In the genomic region with DNA sequence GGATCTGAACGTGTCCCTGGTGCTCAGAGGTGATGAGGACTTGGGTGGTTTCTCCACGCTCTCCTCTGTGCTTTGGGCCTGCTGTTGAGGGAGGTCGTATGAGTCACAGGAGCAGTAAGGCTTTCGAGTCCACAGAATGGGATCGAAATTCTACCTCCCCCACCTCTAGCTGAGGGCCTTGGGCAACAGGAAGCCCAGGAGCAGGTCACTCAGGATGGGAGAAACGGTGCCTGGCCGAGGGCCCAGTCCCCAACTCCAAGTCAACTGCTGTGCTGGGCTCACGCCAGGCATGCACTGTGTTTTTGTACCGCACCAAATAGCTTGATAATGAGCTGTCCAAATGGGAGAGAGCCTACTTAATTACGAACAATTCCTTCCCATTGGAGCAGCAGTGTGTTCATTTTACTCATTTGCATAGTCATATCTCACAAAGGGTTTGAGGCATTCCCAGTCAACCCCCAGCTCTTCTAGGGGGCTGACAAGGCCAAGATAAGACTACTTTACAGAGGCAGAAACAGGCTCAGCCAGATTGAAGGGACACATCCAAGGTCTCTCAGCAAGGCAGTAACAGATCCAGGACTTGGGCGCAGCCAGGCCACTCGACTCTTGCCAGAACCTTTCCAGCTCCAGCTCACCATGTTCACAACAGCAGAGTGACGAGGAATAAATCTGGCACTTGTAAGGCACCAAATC, we compare ENCODE assay signal across 12 cellular contexts. TPM values are rescaled to one million over a fixed set of nuclear protein-coding genes. Genes with fewer than 3 reads are reported as not detected.
DNase-seq lines count a peak whose midpoint lies in the region; ATAC-seq, FAIRE-seq and TF ChIP-seq lines count a peak whose summit lies in the region.
"Had no signal": no experiment of that assay in that cellular context is flagged by ENCODE, and none has a peak within 500 bp of the region (broad histone marks: within the 10 kb centered on the region; RNA-seq: fewer than 3 reads in every experiment).

No MANE protein-coding gene starts in this region.

- FAIRE-seq in kidney (lab: Jason Lieb, UNC): no peak
- FAIRE-seq: endometrium had no signal

- no peaks in the 10 kb centered on the region for H3K9me3 Mint-ChIP-seq in natural killer cell treated with Interleukin-12 subunit alpha and Interleukin-12 subunit beta and Interleukin-15 and Interleukin-18, amount 100 ng/mL, for 72 hours
- H3K9me3 Mint-ChIP-seq in natural killer cell (no peaks in the 10 kb centered on the region), brain (no peaks in the 10 kb centered on the region)
- H3K9me3 Mint-ChIP-seq: stimulated activated memory B cell treated with anti-CD40 and anti-IgM and Interleukin-4, amounts not matched to agents 10 μg/mL and 1 μg/mL and 100 μg/mL, for 72 hours had no signal

- H3K4me3 Mint-ChIP-seq in natural killer cell treated with Interleukin-12 subunit alpha and Interleukin-12 subunit beta and Interleukin-15 and Interleukin-18, amount 100 ng/mL, for 72 hours: no peak overlapping the region
- no peak overlapping the region for H3K4me3 Mint-ChIP-seq in natural killer cell
- H3K4me3 Mint-ChIP-seq in brain: peak overlapping the region in 3 of 5 experiments; percentile 43 to 58 (median 49)
- H3K4me3 Mint-ChIP-seq: stimulated activated memory B cell treated with anti-CD40 and anti-IgM and Interleukin-4, amounts not matched to agents 10 μg/mL and 1 μg/mL and 100 μg/mL, for 72 hours had no signal

- H3K4me3 ChIP-seq in kidney (ENCODE audit: low read length in 2 of 2): no peak overlapping the region
- H3K4me3 ChIP-seq: BLaER1 had no signal

- peak; percentile 53 for DNase-seq in natural killer cell treated with Interleukin-12 subunit alpha and Interleukin-12 subunit beta and Interleukin-15 and Interleukin-18, amount 100 ng/mL, for 72 hours (ENCODE audit: low spot score)
- DNase-seq in natural killer cell (no peak), kidney (peak; percentile 81), kidney glomerular epithelial cell (lab: John Stamatoyannopoulos, UW) (no peak), NCI-H748 treated with DMSO at 0.1 percent for 48 hours (lab: John Stamatoyannopoulos, UW) (no peak)
- no peak for DNase-seq in stimulated activated CD4-positive, alpha-beta T cell treated with anti-CD3 and anti-CD28 coated beads, Interleukin-2, amount 100 ng/mL, for 48 hours
- no peak for DNase-seq in activated T-cell treated with anti-CD3 and anti-CD28 coated beads, Interleukin-2, amount 50 U/mL, for 48 hours
- DNase-seq: activated T-cell treated with anti-CD3 and anti-CD28 coated beads for 4 hours had no signal

- no peaks in the 10 kb centered on the region for H3K36me3 ChIP-seq in kidney (ENCODE audit: control insufficient read depth in 1 of 2, insufficient read depth in 2 of 2, low read length in 2 of 2)

- no peak for ATAC-seq in natural killer cell treated with Interleukin-12 subunit alpha and Interleukin-12 subunit beta and Interleukin-15 and Interleukin-18, amount 100 ng/mL, for 72 hours
- ATAC-seq in natural killer cell: no peak
- ATAC-seq: stimulated activated memory B cell treated with anti-CD40 and anti-IgM and Interleukin-4, amounts not matched to agents 10 μg/mL and 1 μg/mL and 100 μg/mL, for 72 hours had no signal

- no peak overlapping the region for H3K27ac ChIP-seq in kidney (ENCODE audit: low read depth in 2 of 2, low read length in 2 of 2)
- H3K27ac ChIP-seq: BLaER1 had no signal

- H3K9me3 ChIP-seq in kidney (ENCODE audit: control insufficient read depth in 1 of 2, low read length in 2 of 2): no peaks in the 10 kb centered on the region
- H3K9me3 ChIP-seq: BLaER1 had no signal

- H3K36me3 Mint-ChIP-seq in natural killer cell treated with Interleukin-12 subunit alpha and Interleukin-12 subunit beta and Interleukin-15 and Interleukin-18, amount 100 ng/mL, for 72 hours: no peaks in the 10 kb centered on the region
- no peaks in the 10 kb centered on the region for H3K36me3 Mint-ChIP-seq in natural killer cell
- H3K36me3 Mint-ChIP-seq in brain: peaks cover 37% of the 10 kb centered on the region

- H3K4me1 ChIP-seq in kidney (ENCODE audit: control insufficient read depth in 1 of 2, insufficient read depth in 1 of 2, low read depth in 1 of 2, low read length in 2 of 2): peaks cover 0 to 8% of the 10 kb centered on the region in 2 donors
- H3K4me1 ChIP-seq: BLaER1 had no signal

- peaks cover 0 to 5% of the 10 kb centered on the region in 2 donors for H3K4me1 Mint-ChIP-seq in natural killer cell treated with Interleukin-12 subunit alpha and Interleukin-12 subunit beta and Interleukin-15 and Interleukin-18, amount 100 ng/mL, for 72 hours (ENCODE audit: low read depth in 2 of 2)
- no peaks in the 10 kb centered on the region for H3K4me1 Mint-ChIP-seq in natural killer cell
- peaks cover 34% of the 10 kb centered on the region for H3K4me1 Mint-ChIP-seq in brain

- intact Hi-C loops in natural killer cell (cut with micrococcal nuclease): no loop called here
- intact Hi-C loops in kidney (cut with DNase I): no loop called here

- TF ChIP-seq CTCF in natural killer cell (IDR thresholded peaks at IDR 0.05) (no peak), brain (conservative IDR thresholded peaks at IDR 0.05) (no peak), kidney (IDR thresholded peaks at IDR 0.05; ENCODE audit: borderline replicate concordance, extremely low read depth, insufficient read depth) (no peak)

- peak overlapping the region in 1 of 2 donors; percentile 74 for H3K27ac Mint-ChIP-seq in natural killer cell treated with Interleukin-12 subunit alpha and Interleukin-12 subunit beta and Interleukin-15 and Interleukin-18, amount 100 ng/mL, for 72 hours
- H3K27ac Mint-ChIP-seq in natural killer cell (no peak overlapping the region), brain (peak overlapping the region; percentile 88 to 95 (median 92))
- H3K27ac Mint-ChIP-seq: stimulated activated memory B cell treated with anti-CD40 and anti-IgM and Interleukin-4, amounts not matched to agents 10 μg/mL and 1 μg/mL and 100 μg/mL, for 72 hours had no signal

- no peaks in the 10 kb centered on the region for H3K27me3 Mint-ChIP-seq in natural killer cell treated with Interleukin-12 subunit alpha and Interleukin-12 subunit beta and Interleukin-15 and Interleukin-18, amount 100 ng/mL, for 72 hours
- H3K27me3 Mint-ChIP-seq in natural killer cell (ENCODE audit: low read depth in 2 of 2) (no peaks in the 10 kb centered on the region), brain (peaks cover 5% of the 10 kb centered on the region)
- H3K27me3 Mint-ChIP-seq: stimulated activated memory B cell treated with anti-CD40 and anti-IgM and Interleukin-4, amounts not matched to agents 10 μg/mL and 1 μg/mL and 100 μg/mL, for 72 hours had no signal

- H3K9ac ChIP-seq in kidney (ENCODE audit: low read length in 2 of 2): no peak overlapping the region
- H3K9ac ChIP-seq: BLaER1 had no signal

RNA-seq across cellular contexts. Expression of a gene that starts 53.6 kb away (rescaled TPM):
- under 1 TPM; 0.20 to 0.29 TPM for total RNA-seq in natural killer cell treated with Interleukin-12 subunit alpha and Interleukin-12 subunit beta and Interleukin-15 and Interleukin-18, amount 100 ng/mL, for 72 hours
- total RNA-seq in natural killer cell (1 to 10 TPM in 1 of 3 donors, under 1 TPM in 2; 0.07 to 1.4 (median 0.30) TPM), kidney (0.38 TPM)
- polyA plus RNA-seq in brain (ENCODE audit: insufficient read depth, low read depth, low replicate concordance) (4.6 TPM), kidney (ENCODE audit: insufficient read depth, low read depth, low replicate concordance) (1.3 TPM)

Comparison
In these comparisons a context has a peak if more than half of its experiments do, and no peak if none do; other contexts are left out.
1. DNase-seq: peak in natural killer cell treated with Interleukin-12 subunit alpha and Interleukin-12 subunit beta and Interleukin-15 and Interleukin-18, amount 100 ng/mL, for 72 hours (single experiment) and kidney (single experiment); none in natural killer cell (single experiment), kidney glomerular epithelial cell (single experiment), stimulated activated CD4-positive, alpha-beta T cell treated with anti-CD3 and anti-CD28 coated beads, Interleukin-2, amount 100 ng/mL, for 48 hours (0 of 2), activated T-cell treated with anti-CD3 and anti-CD28 coated beads, Interleukin-2, amount 50 U/mL, for 48 hours (0 of 2) and NCI-H748 treated with DMSO at 0.1 percent for 48 hours (single experiment).
2. H3K27ac Mint-ChIP-seq: peak in brain (5 of 5); none in natural killer cell (0 of 2).
3. H3K4me3 Mint-ChIP-seq: peak in brain (3 of 5); none in natural killer cell treated with Interleukin-12 subunit alpha and Interleukin-12 subunit beta and Interleukin-15 and Interleukin-18, amount 100 ng/mL, for 72 hours (single experiment) and natural killer cell (single experiment).